Comparison of ENCODE assay signal across 8 cellular contexts in genomic region chr4:158729716-158730559, GRCh38. TPM values are rescaled to one million over a fixed set of nuclear protein-coding genes. Genes with fewer than 3 reads are reported as not detected.
A peak's percentile ranks its signal among the peaks of the same experiment; 100 is the strongest.
DNase-seq lines count a peak whose midpoint lies in the region; ATAC-seq, FAIRE-seq and TF ChIP-seq lines count a peak whose summit lies in the region.

No MANE protein-coding gene starts in this region.

- H3K4me3 ChIP-seq in adipocyte (ENCODE audit: low read length) (no peak overlapping the region), heart right ventricle (no peak overlapping the region)

- ATAC-seq in GM21576 (IDR thresholded peaks at IDR 0.05; ENCODE audit: unreplicated experiment), result peak; percentile 87
- peak; percentile 89 to 97 (median 96) for ATAC-seq in heart right ventricle

- intact Hi-C loops in heart right ventricle (cut with DNase I), result loop anchor here (1.0 to 10.0 kb wide), 14 partner anchors 37 to 725 kb away; partner anchors contain the start of gene FNIP2 (in 5 of the 10)

- DNase-seq in SK-N-DZ (ENCODE audit: low spot score) (peak; percentile 58), adipocyte (ENCODE audit: low read depth) (peak; percentile 84), heart right ventricle (peak; percentile 41 to 69), retina (peak; percentile 47), cerebellar nuclear complex (lab: John Stamatoyannopoulos, UW) (no peak)

- H3K27me3 ChIP-seq in adipocyte (replicated peaks; ENCODE audit: control insufficient read depth, insufficient read depth, low read length), result no peaks in the 10 kb centered on the region
- no peaks in the 10 kb centered on the region for H3K27me3 ChIP-seq in heart right ventricle

- FAIRE-seq in G401.6 (lab: Jason Lieb, UNC), result peak; percentile 90

- no peak overlapping the region for H3K27ac ChIP-seq in heart right ventricle

- H3K9me3 ChIP-seq in adipocyte (ENCODE audit: control insufficient read depth, low read length), result no peaks in the 10 kb centered on the region
- H3K9me3 ChIP-seq in heart right ventricle, result no peaks in the 10 kb centered on the region

- TF ChIP-seq CTCF in heart right ventricle (IDR thresholded peaks at IDR 0.05), result peak; percentile 84 to 99 (median 87)

- TF ChIP-seq EP300 in Ishikawa (IDR thresholded peaks at IDR 0.05; ENCODE audit: borderline replicate concordance), result no peak

- H3K9ac ChIP-seq in adipocyte (ENCODE audit: low read length), result peak overlapping the region; percentile 17

- H3K4me1 ChIP-seq in adipocyte (ENCODE audit: control insufficient read depth, insufficient read depth, low read length) (no peaks in the 10 kb centered on the region), heart right ventricle (peaks cover 0 to 8% (median 0%) of the 10 kb centered on the region in 9 donors)

- TF ChIP-seq RAD21 in Ishikawa (IDR thresholded peaks at IDR 0.05; ENCODE audit: low read depth), result peak; percentile 85

- H3K36me3 ChIP-seq in adipocyte (ENCODE audit: control insufficient read depth, insufficient read depth, low read length, severe bottlenecking) (no peaks in the 10 kb centered on the region), heart right ventricle (no peaks in the 10 kb centered on the region)

- WGBS in heart right ventricle, 2 donors, result 15 to 20% methylated on average over 5 of the region's 5 CpGs

TF ChIP-seq in Ishikawa, 13 proteins besides CTCF, POLR2A, EP300 and RAD21:
- TF ChIP-seq CEBPB (IDR thresholded peaks at IDR 0.05) (no peak), ZBTB7A (IDR thresholded peaks at IDR 0.05; ENCODE audit: low read depth) (no peak), NFIC (IDR thresholded peaks at IDR 0.05) (no peak), EGR1 (IDR thresholded peaks at IDR 0.05) (no peak), USF1 (IDR thresholded peaks at IDR 0.05) (no peak), REST (IDR thresholded peaks at IDR 0.05; ENCODE audit: low read depth) (no peak), YY1 (IDR thresholded peaks at IDR 0.05; ENCODE audit: low read depth) (no peak), TAF1 (IDR thresholded peaks at IDR 0.05; ENCODE audit: low read depth) (no peak), TCF12 (IDR thresholded peaks at IDR 0.05; ENCODE audit: low read depth) (no peak), FOXM1 (IDR thresholded peaks at IDR 0.05; ENCODE audit: borderline replicate concordance, low read depth) (no peak), CREB1 (IDR thresholded peaks at IDR 0.05; ENCODE audit: low read depth) (no peak), MAX (IDR thresholded peaks at IDR 0.05) (no peak)

RNA-seq across cellular contexts. Expression of gene PPID, which starts 6.7 kb away (rescaled TPM):
- polyA plus RNA-seq in SK-N-DZ (2014; cell fraction: cytosol; rRNA removed), result 54.2 and 85.1 TPM in 2 replicates
- 22.1 and 23.6 TPM in 2 replicates for polyA plus RNA-seq in SK-N-DZ (2014; cell fraction: nucleus; rRNA removed)
- total RNA-seq in heart right ventricle, result 10 to 100 TPM; 23.8 to 37.1 (median 33.1) TPM
- 10 to 100 TPM; 24.4 to 35.4 TPM for polyA plus RNA-seq in heart right ventricle

RNA-seq across cellular contexts. Expression of gene FNIP2, which starts 38.9 kb away (rescaled TPM):
- polyA plus RNA-seq in SK-N-DZ (2014; cell fraction: cytosol; rRNA removed), result 10.5 and 12.3 TPM in 2 replicates
- polyA plus RNA-seq in SK-N-DZ (2014; cell fraction: nucleus; rRNA removed), result 7.9 and 8.6 TPM in 2 replicates
- total RNA-seq in heart right ventricle, result 10 to 100 TPM; 34.1 to 89.7 (median 53.4) TPM
- 10 to 100 TPM in 1 of 2 donors, 1 to 10 TPM in 1; 8.5 to 17.8 TPM for polyA plus RNA-seq in heart right ventricle

RNA-seq across cellular contexts. Expression of gene ETFDH, which starts 57.8 kb away (rescaled TPM):
- 18.6 and 21.3 TPM in 2 replicates for polyA plus RNA-seq in SK-N-DZ (2014; cell fraction: cytosol; rRNA removed)
- polyA plus RNA-seq in SK-N-DZ (2014; cell fraction: nucleus; rRNA removed), result 18.4 and 35.6 TPM in 2 replicates
- 100 to 1,000 TPM; 140 to 305 (median 219) TPM for total RNA-seq in heart right ventricle
- polyA plus RNA-seq in heart right ventricle, result 100 to 1,000 TPM in 1 of 2 donors, 10 to 100 TPM in 1; 47.3 to 141 TPM

RNA-seq across cellular contexts. Expression of gene C4orf46, which starts 58.3 kb away (rescaled TPM):
- 70.5 and 74.1 TPM in 2 replicates for polyA plus RNA-seq in SK-N-DZ (2014; cell fraction: cytosol; rRNA removed)
- polyA plus RNA-seq in SK-N-DZ (2014; cell fraction: nucleus; rRNA removed), result 30.1 and 31.3 TPM in 2 replicates
- total RNA-seq in heart right ventricle, result 1 to 10 TPM; 3.0 to 5.2 (median 4.4) TPM
- polyA plus RNA-seq in heart right ventricle, result 1 to 10 TPM; 1.7 to 3.3 TPM

Comparison
In these comparisons a context has a peak if more than half of its experiments do, and no peak if none do; other contexts are left out.
1. DNase-seq: peak in SK-N-DZ (single experiment), adipocyte (single experiment), heart right ventricle (2 of 2) and retina (single experiment); none in cerebellar nuclear complex (0 of 2).